ENCODE assay signal across 8 cellular contexts in the genomic region with DNA sequence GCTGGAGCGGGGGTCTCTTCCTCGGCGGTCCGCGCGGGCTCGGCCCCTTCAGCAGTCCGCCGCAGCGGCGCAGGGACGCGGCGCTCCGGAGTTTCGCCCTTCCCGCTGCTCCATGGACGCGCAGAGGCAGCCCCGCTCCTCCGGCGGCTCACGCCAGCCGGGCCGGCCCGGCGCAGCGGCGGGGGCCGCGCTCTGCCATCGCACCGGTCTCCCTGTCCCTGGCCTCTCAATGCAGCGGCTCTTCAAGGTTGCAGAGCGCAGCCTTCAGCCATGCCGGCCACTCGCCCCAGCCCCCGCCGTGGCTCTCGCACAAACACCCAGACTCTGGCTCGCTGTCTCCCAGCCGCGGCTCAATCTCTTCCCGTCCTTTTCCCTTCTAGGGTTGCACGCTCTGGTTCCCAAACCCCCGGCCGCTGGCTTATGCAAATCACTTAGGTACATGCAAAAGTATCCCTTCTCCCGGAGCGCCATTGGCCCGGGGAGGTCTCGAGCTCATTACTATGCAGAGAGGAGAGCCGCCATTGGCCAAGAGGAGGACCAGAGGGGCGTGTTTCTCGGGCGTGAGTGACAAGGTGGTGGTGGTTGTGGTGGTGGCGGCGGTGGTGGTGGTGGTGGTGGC. TPM values are rescaled to one million over a fixed set of nuclear protein-coding genes. Genes with fewer than 3 reads are reported as not detected.
A peak's percentile ranks its signal among the peaks of the same experiment; 100 is the strongest.
DNase-seq lines count a peak whose midpoint lies in the region; ATAC-seq and TF ChIP-seq lines count a peak whose summit lies in the region.

A gene with protein sequence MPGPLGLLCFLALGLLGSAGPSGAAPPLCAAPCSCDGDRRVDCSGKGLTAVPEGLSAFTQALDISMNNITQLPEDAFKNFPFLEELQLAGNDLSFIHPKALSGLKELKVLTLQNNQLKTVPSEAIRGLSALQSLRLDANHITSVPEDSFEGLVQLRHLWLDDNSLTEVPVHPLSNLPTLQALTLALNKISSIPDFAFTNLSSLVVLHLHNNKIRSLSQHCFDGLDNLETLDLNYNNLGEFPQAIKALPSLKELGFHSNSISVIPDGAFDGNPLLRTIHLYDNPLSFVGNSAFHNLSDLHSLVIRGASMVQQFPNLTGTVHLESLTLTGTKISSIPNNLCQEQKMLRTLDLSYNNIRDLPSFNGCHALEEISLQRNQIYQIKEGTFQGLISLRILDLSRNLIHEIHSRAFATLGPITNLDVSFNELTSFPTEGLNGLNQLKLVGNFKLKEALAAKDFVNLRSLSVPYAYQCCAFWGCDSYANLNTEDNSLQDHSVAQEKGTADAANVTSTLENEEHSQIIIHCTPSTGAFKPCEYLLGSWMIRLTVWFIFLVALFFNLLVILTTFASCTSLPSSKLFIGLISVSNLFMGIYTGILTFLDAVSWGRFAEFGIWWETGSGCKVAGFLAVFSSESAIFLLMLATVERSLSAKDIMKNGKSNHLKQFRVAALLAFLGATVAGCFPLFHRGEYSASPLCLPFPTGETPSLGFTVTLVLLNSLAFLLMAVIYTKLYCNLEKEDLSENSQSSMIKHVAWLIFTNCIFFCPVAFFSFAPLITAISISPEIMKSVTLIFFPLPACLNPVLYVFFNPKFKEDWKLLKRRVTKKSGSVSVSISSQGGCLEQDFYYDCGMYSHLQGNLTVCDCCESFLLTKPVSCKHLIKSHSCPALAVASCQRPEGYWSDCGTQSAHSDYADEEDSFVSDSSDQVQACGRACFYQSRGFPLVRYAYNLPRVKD (minus strand): TSS at position 393 of the 619 bp plus-strand sequence. CDS start 488 bp downstream, outside the sequence.

- H3K9me3 ChIP-seq in Peyer's patch, result no peaks in the 10 kb centered on the region

- H3K27me3 ChIP-seq in Peyer's patch, result no peaks in the 10 kb centered on the region

- no peaks in the 10 kb centered on the region for H3K4me1 ChIP-seq in Peyer's patch

- H3K36me3 Mint-ChIP-seq in Calu3 (ENCODE audit: insufficient read depth, unreplicated experiment), result peaks cover 49% of the 10 kb centered on the region
- peaks cover 4% of the 10 kb centered on the region for H3K36me3 Mint-ChIP-seq in IgD-negative memory B cell

- intact Hi-C loops in Calu3 (cut with micrococcal nuclease; ENCODE audit: unreplicated experiment), result loop anchor here (5.0 kb wide), 2 partner anchors 160 to 265 kb away; no protein-coding TSS in a partner anchor

- TF ChIP-seq CTCF in Calu3 (IDR thresholded peaks at IDR 0.05; ENCODE audit: unreplicated experiment) (no peak), Peyer's patch (IDR thresholded peaks at IDR 0.05) (no peak)

- BruUV-seq in Calu3 (replicated peaks; lab: Mats Ljungman, UMichigan), result no TSS peak

- H3K27ac ChIP-seq in Peyer's patch, result peak within 1 kb of the TSS; percentile 62 to 93 (median 84)

- peak within 1 kb of the TSS; percentile 54 to 97 (median 82) for H3K4me3 ChIP-seq in Peyer's patch

- H3K4me3 Mint-ChIP-seq in Calu3 (ENCODE audit: low read depth, unreplicated experiment), result peak within 1 kb of the TSS; percentile 88
- H3K4me3 Mint-ChIP-seq in IgD-negative memory B cell, result peak within 1 kb of the TSS; percentile 92 to 99 (median 96)

- peak; percentile 80 for ATAC-seq in GM21619 (IDR thresholded peaks at IDR 0.05; ENCODE audit: unreplicated experiment)

- no peaks in the 10 kb centered on the region for H3K27me3 Mint-ChIP-seq in Calu3 (ENCODE audit: unreplicated experiment)
- H3K27me3 Mint-ChIP-seq in IgD-negative memory B cell, result peaks cover 5% of the 10 kb centered on the region

- no peaks in the 10 kb centered on the region for H3K36me3 ChIP-seq in Peyer's patch

- peak within 1 kb of the TSS; percentile 93 for H3K27ac Mint-ChIP-seq in Calu3 (ENCODE audit: unreplicated experiment)
- H3K27ac Mint-ChIP-seq in IgD-negative memory B cell, result peak within 1 kb of the TSS; percentile 29 to 69 (median 55)

- CTCF ChIA-PET in Calu3 (lab: Charles Lee), result interaction anchor here (0.6 to 2.0 kb wide), 16 partner anchors 8 to 718 kb away, joined by 3 to 8 read pairs (median 6); a partner anchor contains a TSS

- peak; percentile 79 to 96 for TF ChIP-seq POLR2A in Peyer's patch (IDR thresholded peaks at IDR 0.05)

- H3K4me1 Mint-ChIP-seq in Calu3 (ENCODE audit: low read depth, unreplicated experiment) (peaks cover 21% of the 10 kb centered on the region), IgD-negative memory B cell (peaks cover 16 to 27% (median 25%) of the 10 kb centered on the region in 3 donors)

- DNase-seq in Calu3 (peak; percentile 95), Peyer's patch (peak; percentile 85 to 96 (median 93)), fibroblast of gingiva (ENCODE audit: low read depth) (peak; percentile 86), myocyte (ENCODE audit: low read depth) (peak; percentile 97)
- peak; percentile 34 to 53 for DNase-seq in activated T-helper 1 cell treated with anti-CD3 and anti-CD28 coated beads, Interleukin-2, amount 50 U/mL, for 16 hours (ENCODE audit: low read depth in 1 of 2, low spot score in 1 of 2)
- peak; percentile 31 to 60 for DNase-seq in stimulated activated CD8-positive, alpha-beta memory T cell treated with anti-CD3 and anti-CD28 coated beads, Interleukin-7, amount 100 ng/mL, for 4 hours (ENCODE audit: low read depth in 2 of 2)

- H3K9me3 Mint-ChIP-seq in Calu3 (ENCODE audit: low read depth, unreplicated experiment) (no peaks in the 10 kb centered on the region), IgD-negative memory B cell (no peaks in the 10 kb centered on the region)

RNA-seq across cellular contexts. Expression of the gene that starts here (rescaled TPM):
- 50.0 and 51.4 TPM in 2 replicates for total RNA-seq in Calu3 (2022)
- polyA plus RNA-seq in IgD-negative memory B cell, result 0.55 TPM
- 100 to 1,000 TPM in 3 of 4 donors, 10 to 100 TPM in 1; 29.7 to 134 (median 119) TPM for total RNA-seq in Peyer's patch
- 17.3 and 17.7 TPM in 2 replicates for total RNA-seq in myocyte
- polyA plus RNA-seq in myocyte (2012), result 6.6 TPM

Comparison
In these comparisons a context has a peak if more than half of its experiments do, and no peak if none do; other contexts are left out.
1. Peak in every context shown above with its lines: DNase-seq, ATAC-seq, H3K4me3 ChIP-seq and H3K27ac ChIP-seq.
2. DNase-seq: peak in every context shown above with its lines; median percentile 97 in myocyte; 95 in Calu3; 93 in Peyer's patch; 86 in fibroblast of gingiva; 46 in stimulated activated CD8-positive, alpha-beta memory T cell treated with anti-CD3 and anti-CD28 coated beads, Interleukin-7, amount 100 ng/mL, for 4 hours; 44 in activated T-helper 1 cell treated with anti-CD3 and anti-CD28 coated beads, Interleukin-2, amount 50 U/mL, for 16 hours.